Comparison of ENCODE assay signal across 1 cellular context in genomic region chr1:25774921-25775774, GRCh38.
TF ChIP-seq lines count a peak whose summit lies in the region.

No MANE protein-coding gene starts in this region.

TF ChIP-seq in A549, 52 proteins besides CTCF, POLR2A, EP300 and RAD21 (continued from another document):
- TF ChIP-seq ZNF302 (CRISPR knock-in tag; IDR thresholded peaks at IDR 0.05) (no peak), HEYL (CRISPR knock-in tag; IDR thresholded peaks at IDR 0.05) (no peak), MYC (IDR thresholded peaks at IDR 0.05; ENCODE audit: borderline replicate concordance, low read length) (no peak), FOSL2 (IDR thresholded peaks at IDR 0.05) (no peak), FOSL2 (CRISPR knock-in tag; IDR thresholded peaks at IDR 0.05) (no peak), EHMT2 (IDR thresholded peaks at IDR 0.05; ENCODE audit: low read depth) (no peak), NPAS2 (CRISPR knock-in tag; IDR thresholded peaks at IDR 0.05; ENCODE audit: borderline replicate concordance) (no peak), ESRRA (IDR thresholded peaks at IDR 0.05; ENCODE audit: borderline replicate concordance, low read length) (no peak), HES2 (IDR thresholded peaks at IDR 0.05) (no peak)
